ENCODE assay signal across 17 cellular contexts in genomic region chr2:109049022-109049421, GRCh38.
"Had no signal": no experiment of that assay in that cellular context is flagged by ENCODE, and none has a peak within 500 bp of the region (broad histone marks: within the 10 kb centered on the region; RNA-seq: fewer than 3 reads in every experiment).

No MANE protein-coding gene starts in this region.

- ATAC-seq: foreskin keratinocyte; left cardiac atrium; left ventricle myocardium superior; naive thymus-derived CD8-positive, alpha-beta T cell; pancreas; right lobe of liver; stimulated activated naive B cell treated with anti-CD40 and anti-IgM and Interleukin-4, amounts not matched to agents 10 μg/mL and 1 μg/mL and 100 μg/mL, for 72 hours had no signal

- DNase-seq: effector CD4-positive, alpha-beta T cell; endodermal cell; erythroblast; foreskin keratinocyte; kidney; left cardiac atrium; left ventricle myocardium superior; naive thymus-derived CD8-positive, alpha-beta T cell; occipital lobe; pancreas; psoas muscle; retina; stimulated activated CD4-positive, alpha-beta T cell treated with anti-CD3 and anti-CD28 coated beads, Interleukin-2, amount 100 ng/mL, for 24 hours; stimulated activated CD4-positive, alpha-beta T cell treated with anti-CD3 and anti-CD28 coated beads, Interleukin-4, amount 100 ng/mL, for 4 hours; stimulated activated naive B cell treated with anti-CD40 and anti-IgM and Interleukin-4, amounts not matched to agents 10 μg/mL and 1 μg/mL and 100 μg/mL, for 72 hours; thyroid gland had no signal
